In genomic region chr1:230287674-230288315, GRCh38 we compare ENCODE assay signal across 16 cellular contexts.
"Had no signal": no experiment of that assay in that cellular context is flagged by ENCODE, and none has a peak within 500 bp of the region (broad histone marks: within the 10 kb centered on the region; RNA-seq: fewer than 3 reads in every experiment).

No MANE protein-coding gene starts in this region.

- H3K9me3 Mint-ChIP-seq: activated CD4-positive, alpha-beta memory T cell treated with anti-CD3 and anti-CD28 coated beads for 36 hours; activated naive CD8-positive, alpha-beta T cell treated with anti-CD3 and anti-CD28 coated beads, Interleukin-2, amount 50 U/mL, for 24 hours; stimulated activated memory B cell treated with anti-CD40 and anti-IgM and Interleukin-4, amounts not matched to agents 10 μg/mL and 1 μg/mL and 100 μg/mL, for 72 hours; T-helper 2 cell treated with Interferon-gamma antibody and Interleukin-4, amounts not matched to agents 5 μg/mL and 100 μg/mL, for 36 hours had no signal

- H3K4me3 Mint-ChIP-seq: activated CD4-positive, alpha-beta memory T cell treated with anti-CD3 and anti-CD28 coated beads for 36 hours; activated naive CD8-positive, alpha-beta T cell treated with anti-CD3 and anti-CD28 coated beads, Interleukin-2, amount 50 U/mL, for 24 hours; stimulated activated memory B cell treated with anti-CD40 and anti-IgM and Interleukin-4, amounts not matched to agents 10 μg/mL and 1 μg/mL and 100 μg/mL, for 72 hours; T-helper 2 cell treated with Interferon-gamma antibody and Interleukin-4, amounts not matched to agents 5 μg/mL and 100 μg/mL, for 36 hours had no signal

- H3K9me3 ChIP-seq: left ventricle myocardium inferior, pancreas, upper lobe of left lung had no signal

- H3K36me3 Mint-ChIP-seq: activated CD4-positive, alpha-beta memory T cell treated with anti-CD3 and anti-CD28 coated beads for 36 hours had no signal

- ATAC-seq: activated naive CD8-positive, alpha-beta T cell treated with anti-CD3 and anti-CD28 coated beads, Interleukin-2, amount 50 U/mL, for 24 hours; stimulated activated memory B cell treated with anti-CD40 and anti-IgM and Interleukin-4, amounts not matched to agents 10 μg/mL and 1 μg/mL and 100 μg/mL, for 72 hours had no signal

- H3K27me3 ChIP-seq: pancreas, upper lobe of left lung had no signal

- H3K4me3 ChIP-seq: left ventricle myocardium inferior, pancreas, upper lobe of left lung had no signal

- H3K36me3 ChIP-seq: left ventricle myocardium inferior, pancreas, upper lobe of left lung had no signal

- DNase-seq: activated CD4-positive, alpha-beta memory T cell treated with anti-CD3 and anti-CD28 coated beads for 36 hours; activated naive CD8-positive, alpha-beta T cell treated with anti-CD3 and anti-CD28 coated beads, Interleukin-2, amount 50 U/mL, for 24 hours; caudate nucleus; cortex of kidney; effector CD8-positive, alpha-beta T cell; foreskin melanocyte; head of caudate nucleus; left ventricle myocardium inferior; mesenchymal stem cell; retina; small intestine; SW 1271 had no signal

- H3K27ac Mint-ChIP-seq: activated CD4-positive, alpha-beta memory T cell treated with anti-CD3 and anti-CD28 coated beads for 36 hours; activated naive CD8-positive, alpha-beta T cell treated with anti-CD3 and anti-CD28 coated beads, Interleukin-2, amount 50 U/mL, for 24 hours; stimulated activated memory B cell treated with anti-CD40 and anti-IgM and Interleukin-4, amounts not matched to agents 10 μg/mL and 1 μg/mL and 100 μg/mL, for 72 hours; T-helper 2 cell treated with Interferon-gamma antibody and Interleukin-4, amounts not matched to agents 5 μg/mL and 100 μg/mL, for 36 hours had no signal

- H3K27me3 Mint-ChIP-seq: stimulated activated memory B cell treated with anti-CD40 and anti-IgM and Interleukin-4, amounts not matched to agents 10 μg/mL and 1 μg/mL and 100 μg/mL, for 72 hours had no signal

- H3K4me1 ChIP-seq: left ventricle myocardium inferior, pancreas had no signal

- H3K27ac ChIP-seq: left ventricle myocardium inferior, pancreas, upper lobe of left lung had no signal
